ENCODE assay signal across 8 cellular contexts in genomic region chr16:29811896-29812665, GRCh38.
A peak's percentile ranks its signal among the peaks of the same experiment; 100 is the strongest.
DNase-seq lines count a peak whose midpoint lies in the region; ATAC-seq and TF ChIP-seq lines count a peak whose summit lies in the region.

Gene PRRT2 (plus strand): TSS chr16:29812193. CDS start chr16:29813055, 862 bp downstream.

- H4K20me1 ChIP-seq in MM.1S (ENCODE audit: insufficient read depth, low read length) = no peaks in the 10 kb centered on the region

- H3K27me3 ChIP-seq in MM.1S (replicated peaks; ENCODE audit: insufficient read depth, low read length) (no peaks in the 10 kb centered on the region), duodenal mucosa (ENCODE audit: control insufficient read depth in 1 of 2, insufficient read depth in 2 of 2, low read length in 2 of 2) (peaks cover 8 to 14% of the 10 kb centered on the region in 2 donors), stomach smooth muscle (ENCODE audit: control insufficient read depth in 1 of 2, insufficient read depth in 2 of 2, low read length in 2 of 2) (no peaks in the 10 kb centered on the region)

- H3K9me3 ChIP-seq in MM.1S (replicated peaks; ENCODE audit: insufficient read depth, low read length) = no peaks in the 10 kb centered on the region
- H3K9me3 ChIP-seq in duodenal mucosa (ENCODE audit: control insufficient read depth in 1 of 2, low read length in 2 of 2) = no peaks in the 10 kb centered on the region
- H3K9me3 ChIP-seq in stomach smooth muscle (ENCODE audit: control insufficient read depth in 2 of 2, low read length in 2 of 2) = no peaks in the 10 kb centered on the region

- H3K27me3 Mint-ChIP-seq in memory B cell = peaks cover 3% of the 10 kb centered on the region

- H3K9ac ChIP-seq in MM.1S (ENCODE audit: low read length) (peak within 1 kb of the TSS; percentile 64), duodenal mucosa (ENCODE audit: low read depth in 1 of 2, low read length in 2 of 2) (peak within 1 kb of the TSS; percentile 46 to 82), stomach smooth muscle (ENCODE audit: low read length in 2 of 2) (peak within 1 kb of the TSS; percentile 63 to 80)

- peaks cover 45% of the 10 kb centered on the region for H3K4me1 Mint-ChIP-seq in memory B cell

- DNase-seq in COLO668 (lab: John Stamatoyannopoulos, UW; ENCODE audit: unreplicated experiment) = peak; percentile 54
- peak; percentile 18 for DNase-seq in MM.1S
- DNase-seq in memory B cell (ENCODE audit: low spot score in 2 of 2) = peak in 1 of 2 donors; percentile 40
- no peak for DNase-seq in NCI-H2029 (lab: John Stamatoyannopoulos, UW)

- H3K4me1 ChIP-seq in MM.1S (ENCODE audit: low read length) = peaks cover 37% of the 10 kb centered on the region
- peaks cover 41 to 63% of the 10 kb centered on the region in 2 donors for H3K4me1 ChIP-seq in duodenal mucosa (ENCODE audit: control insufficient read depth in 1 of 2, insufficient read depth in 2 of 2, low read length in 2 of 2)
- peaks cover 86% of the 10 kb centered on the region for H3K4me1 ChIP-seq in stomach smooth muscle (ENCODE audit: control insufficient read depth, insufficient read depth, low read length)

- ATAC-seq in memory B cell (ENCODE audit: low read depth) (no peak), GM19397 (IDR thresholded peaks at IDR 0.05; ENCODE audit: unreplicated experiment) (no peak)

- H3K36me3 ChIP-seq in MM.1S (replicated peaks; ENCODE audit: insufficient read depth, low read length) = no peaks in the 10 kb centered on the region
- peaks cover 16 to 17% of the 10 kb centered on the region in 2 donors for H3K36me3 ChIP-seq in duodenal mucosa (ENCODE audit: control insufficient read depth in 1 of 2, insufficient read depth in 2 of 2, low read length in 2 of 2)
- no peaks in the 10 kb centered on the region for H3K36me3 ChIP-seq in stomach smooth muscle (ENCODE audit: control insufficient read depth in 2 of 2, insufficient read depth in 2 of 2, low read length in 2 of 2)

- H3K36me3 Mint-ChIP-seq in memory B cell = peaks cover 8% of the 10 kb centered on the region

- peak within 1 kb of the TSS; percentile 65 for H2AFZ ChIP-seq in MM.1S (ENCODE audit: low read length)

- H3K4me3 ChIP-seq in MM.1S (ENCODE audit: low read length) = peak within 1 kb of the TSS; percentile 65
- peak within 1 kb of the TSS; percentile 67 for H3K4me3 ChIP-seq in WI38 (ENCODE audit: low read depth, low read length)
- H3K4me3 ChIP-seq in duodenal mucosa (ENCODE audit: low read depth in 1 of 2, low read length in 2 of 2) = peak within 1 kb of the TSS; percentile 64 to 75
- H3K4me3 ChIP-seq in stomach smooth muscle (ENCODE audit: low read length in 2 of 2) = peak within 1 kb of the TSS; percentile 82 to 83

- H3K4me2 ChIP-seq in MM.1S (ENCODE audit: low read depth, low read length) = peak within 1 kb of the TSS; percentile 89

- H3F3A ChIP-seq in MM.1S (ENCODE audit: insufficient read depth, low read length) = peaks cover 57% of the 10 kb centered on the region

- H3K9me2 ChIP-seq in MM.1S (replicated peaks; ENCODE audit: insufficient read depth, low read length) = no peaks in the 10 kb centered on the region

- TF ChIP-seq CTCF in MM.1S (IDR thresholded peaks at IDR 0.05; ENCODE audit: low read length) = no peak
- no peak for TF ChIP-seq CTCF in WI38 (IDR thresholded peaks at IDR 0.05; ENCODE audit: low read depth, low read length)

- H3K27ac ChIP-seq in MM.1S (ENCODE audit: low read length) (peak within 1 kb of the TSS; percentile 95; the same call in 1 of the 2 replicates), duodenal mucosa (ENCODE audit: low read depth, low read length) (peak within 1 kb of the TSS; percentile 56), stomach smooth muscle (ENCODE audit: low read length) (peak within 1 kb of the TSS; percentile 92)

- H3K27ac Mint-ChIP-seq in memory B cell = peak within 1 kb of the TSS; percentile 35

- H3K9me3 Mint-ChIP-seq in memory B cell = no peaks in the 10 kb centered on the region

- H3K79me2 ChIP-seq in MM.1S (ENCODE audit: low read length) = peaks cover 41% of the 10 kb centered on the region

- peak within 1 kb of the TSS; percentile 92 for H3K4me3 Mint-ChIP-seq in memory B cell
